21 cellular contexts compared by ENCODE assay signal in the genomic region with DNA sequence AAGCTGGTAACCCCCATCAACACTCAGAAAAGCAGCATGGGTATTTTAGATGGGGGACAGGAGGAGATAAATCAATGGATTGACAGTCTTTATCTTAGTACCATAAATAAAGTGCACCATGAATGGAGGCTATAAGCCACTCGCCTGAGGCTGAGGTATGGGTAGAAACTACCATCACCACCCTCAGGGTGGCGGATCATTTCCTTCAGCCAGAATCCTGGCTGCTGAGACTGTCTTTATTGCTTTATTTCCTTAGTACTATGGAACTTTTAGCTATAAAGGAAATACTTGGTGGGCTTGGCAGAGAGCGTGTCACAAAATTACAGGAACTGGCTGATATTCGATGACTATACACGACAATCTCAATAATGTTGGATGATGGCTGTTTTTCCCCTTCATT. TPM values are rescaled to one million over a fixed set of nuclear protein-coding genes. Genes with fewer than 3 reads are reported as not detected.
DNase-seq lines count a peak whose midpoint lies in the region; ATAC-seq and TF ChIP-seq lines count a peak whose summit lies in the region.
"Had no signal": no experiment of that assay in that cellular context is flagged by ENCODE, and none has a peak within 500 bp of the region (broad histone marks: within the 10 kb centered on the region; RNA-seq: fewer than 3 reads in every experiment).

No MANE protein-coding gene starts in this region.

- H3K4me3 Mint-ChIP-seq in stimulated activated naive CD8-positive, alpha-beta T cell treated with anti-CD3 and anti-CD28 coated beads, Interleukin-15, Interleukin-2, amounts not matched to agents 100 ng/mL and 50 ng/mL, for 24 hours = no peak overlapping the region
- H3K4me3 Mint-ChIP-seq in activated T-helper 17 cell treated with anti-CD3 and anti-CD28 coated beads, Interleukin-2, amount 50 U/mL, for 72 hours = no peak overlapping the region
- no peak overlapping the region for H3K4me3 Mint-ChIP-seq in naive thymus-derived CD8-positive, alpha-beta T cell
- H3K4me3 Mint-ChIP-seq in natural killer cell = no peak overlapping the region
- H3K4me3 Mint-ChIP-seq: HFFc6 had no signal

- no peaks in the 10 kb centered on the region for H3K9me3 Mint-ChIP-seq in stimulated activated naive CD8-positive, alpha-beta T cell treated with anti-CD3 and anti-CD28 coated beads, Interleukin-15, Interleukin-2, amounts not matched to agents 100 ng/mL and 50 ng/mL, for 24 hours
- no peaks in the 10 kb centered on the region for H3K9me3 Mint-ChIP-seq in activated T-helper 17 cell treated with anti-CD3 and anti-CD28 coated beads, Interleukin-2, amount 50 U/mL, for 72 hours
- no peaks in the 10 kb centered on the region for H3K9me3 Mint-ChIP-seq in naive thymus-derived CD8-positive, alpha-beta T cell
- H3K9me3 Mint-ChIP-seq in natural killer cell = no peaks in the 10 kb centered on the region
- H3K9me3 Mint-ChIP-seq: HFFc6 had no signal

- H3K4me1 Mint-ChIP-seq in stimulated activated naive CD8-positive, alpha-beta T cell treated with anti-CD3 and anti-CD28 coated beads, Interleukin-15, Interleukin-2, amounts not matched to agents 100 ng/mL and 50 ng/mL, for 24 hours (ENCODE audit: low read depth) = peaks cover 9% of the 10 kb centered on the region
- H3K4me1 Mint-ChIP-seq in activated T-helper 17 cell treated with anti-CD3 and anti-CD28 coated beads, Interleukin-2, amount 50 U/mL, for 72 hours = peaks cover 10% of the 10 kb centered on the region
- H3K4me1 Mint-ChIP-seq in naive thymus-derived CD8-positive, alpha-beta T cell = peaks cover 22 to 48% (median 37%) of the 10 kb centered on the region in 4 donors
- peaks cover 22 to 41% of the 10 kb centered on the region in 2 donors for H3K4me1 Mint-ChIP-seq in natural killer cell

- no peak for ATAC-seq in stimulated activated naive CD8-positive, alpha-beta T cell treated with anti-CD3 and anti-CD28 coated beads, Interleukin-15, Interleukin-2, amounts not matched to agents 100 U/mL and 50 U/mL, for 24 hours
- no peak for ATAC-seq in activated T-helper 17 cell treated with anti-CD3 and anti-CD28 coated beads, Interleukin-2, amount 50 U/mL, for 72 hours (replicated peaks)
- ATAC-seq in naive thymus-derived CD8-positive, alpha-beta T cell = no peak
- ATAC-seq in natural killer cell = no peak
- ATAC-seq: A549, PC-3 had no signal

- H3K27me3 Mint-ChIP-seq in stimulated activated naive CD8-positive, alpha-beta T cell treated with anti-CD3 and anti-CD28 coated beads, Interleukin-15, Interleukin-2, amounts not matched to agents 100 ng/mL and 50 ng/mL, for 24 hours = no peaks in the 10 kb centered on the region
- H3K27me3 Mint-ChIP-seq in activated T-helper 17 cell treated with anti-CD3 and anti-CD28 coated beads, Interleukin-2, amount 50 U/mL, for 72 hours = no peaks in the 10 kb centered on the region
- H3K27me3 Mint-ChIP-seq in naive thymus-derived CD8-positive, alpha-beta T cell = no peaks in the 10 kb centered on the region
- no peaks in the 10 kb centered on the region for H3K27me3 Mint-ChIP-seq in natural killer cell (ENCODE audit: low read depth in 2 of 2)

- no peak for TF ChIP-seq CTCF in natural killer cell (IDR thresholded peaks at IDR 0.05)

- peak overlapping the region; percentile 12 for H3K27ac Mint-ChIP-seq in stimulated activated naive CD8-positive, alpha-beta T cell treated with anti-CD3 and anti-CD28 coated beads, Interleukin-15, Interleukin-2, amounts not matched to agents 100 ng/mL and 50 ng/mL, for 24 hours
- H3K27ac Mint-ChIP-seq in activated T-helper 17 cell treated with anti-CD3 and anti-CD28 coated beads, Interleukin-2, amount 50 U/mL, for 72 hours = peak overlapping the region; percentile 33
- peak overlapping the region in 6 of 10 donors; percentile 4 to 68 (median 49) for H3K27ac Mint-ChIP-seq in naive thymus-derived CD8-positive, alpha-beta T cell
- H3K27ac Mint-ChIP-seq in natural killer cell = peak overlapping the region in 1 of 2 donors; percentile 12
- H3K27ac Mint-ChIP-seq: HFFc6 had no signal

- no peak for DNase-seq in stimulated activated naive CD8-positive, alpha-beta T cell treated with anti-CD3 and anti-CD28 coated beads, Interleukin-15, Interleukin-2, amounts not matched to agents 100 U/mL and 50 U/mL, for 24 hours
- no peak for DNase-seq in naive thymus-derived CD8-positive, alpha-beta T cell
- DNase-seq in DMS79 treated with DMSO at 0.1 percent for 48 hours (lab: John Stamatoyannopoulos, UW) = no peak
- no peak for DNase-seq in SHP77 treated with DMSO at 0.1 percent for 48 hours (lab: John Stamatoyannopoulos, UW)
- no peak for DNase-seq in natural killer cell
- DNase-seq: DMS 273 treated with DMSO at 0.1 percent for 48 hours, GDM1, HFFc6, NCI-H1092, NCI-H1436 treated with DMSO at 0.1 percent for 48 hours, NCI-H2029, NCI-H345, NCI-H524 treated with DMSO at 0.1 percent for 48 hours, PC-3, SJCRH30 had no signal

- intact Hi-C loops in natural killer cell (cut with micrococcal nuclease) = no loop called here

- POLR2A ChIA-PET in naive thymus-derived CD8-positive, alpha-beta T cell (lab: Charles Lee) = no interaction called here

- peaks cover 64% of the 10 kb centered on the region for H3K36me3 Mint-ChIP-seq in stimulated activated naive CD8-positive, alpha-beta T cell treated with anti-CD3 and anti-CD28 coated beads, Interleukin-15, Interleukin-2, amounts not matched to agents 100 ng/mL and 50 ng/mL, for 24 hours (ENCODE audit: low read depth)
- peaks cover 87% of the 10 kb centered on the region for H3K36me3 Mint-ChIP-seq in activated T-helper 17 cell treated with anti-CD3 and anti-CD28 coated beads, Interleukin-2, amount 50 U/mL, for 72 hours (ENCODE audit: low read depth)
- peaks cover 4 to 91% (median 48%) of the 10 kb centered on the region in 3 donors for H3K36me3 Mint-ChIP-seq in naive thymus-derived CD8-positive, alpha-beta T cell
- peaks cover 49% of the 10 kb centered on the region for H3K36me3 Mint-ChIP-seq in natural killer cell

RNA-seq across cellular contexts. Expression of gene STK38, which starts 52.2 kb away (rescaled TPM):
- total RNA-seq in activated T-helper 17 cell treated with anti-CD3 and anti-CD28 coated beads, Interleukin-2, amount 50 U/mL, for 72 hours = 10 to 100 TPM; 24.4 to 34.3 TPM
- 100 to 1,000 TPM; 151 to 163 TPM for total RNA-seq in naive thymus-derived CD8-positive, alpha-beta T cell
- polyA plus RNA-seq in naive thymus-derived CD8-positive, alpha-beta T cell = 10 to 100 TPM; 46.4 to 79.6 (median 52.8) TPM
- total RNA-seq in natural killer cell = 100 to 1,000 TPM; 105 to 157 (median 126) TPM

RNA-seq across cellular contexts. Expression of gene KCTD20, which starts 52.3 kb away (rescaled TPM):
- 10 to 100 TPM; 41.1 to 57.6 TPM for total RNA-seq in activated T-helper 17 cell treated with anti-CD3 and anti-CD28 coated beads, Interleukin-2, amount 50 U/mL, for 72 hours
- 10 to 100 TPM; 35.1 to 35.2 TPM for total RNA-seq in naive thymus-derived CD8-positive, alpha-beta T cell
- polyA plus RNA-seq in naive thymus-derived CD8-positive, alpha-beta T cell = 10 to 100 TPM; 25.0 to 31.5 (median 31.3) TPM
- total RNA-seq in natural killer cell = 10 to 100 TPM; 37.7 to 43.5 (median 43.2) TPM

RNA-seq across cellular contexts. Expression of gene PXT1, which starts 52.4 kb away (rescaled TPM):
- under 1 TPM; 0.11 to 0.87 TPM for total RNA-seq in activated T-helper 17 cell treated with anti-CD3 and anti-CD28 coated beads, Interleukin-2, amount 50 U/mL, for 72 hours
- under 1 TPM; 0.16 to 0.41 TPM for total RNA-seq in naive thymus-derived CD8-positive, alpha-beta T cell
- polyA plus RNA-seq in naive thymus-derived CD8-positive, alpha-beta T cell = not detected
- total RNA-seq in natural killer cell = 1 to 10 TPM in 1 of 3 donors, under 1 TPM in 2; 0.27 to 1.0 (median 0.28) TPM
- total RNA-seq: HT1080, MCF 10A, PC-3, SJCRH30 had no signal
- polyA plus RNA-seq: A549, BJ had no signal
